Comparison of ENCODE assay signal across 19 cellular contexts in genomic region chr13:99805361-99805760, GRCh38.
"Had no signal": no experiment of that assay in that cellular context is flagged by ENCODE, and none has a peak within 500 bp of the region (broad histone marks: within the 10 kb centered on the region; RNA-seq: fewer than 3 reads in every experiment).

No MANE protein-coding gene starts in this region.

- H3K4me3 Mint-ChIP-seq: activated CD4-positive, alpha-beta memory T cell treated with anti-CD3 and anti-CD28 coated beads, Interleukin-2, amount 10 ng/mL, durations not matched to agents 7 days and 5 days; activated naive CD8-positive, alpha-beta T cell; activated T-cell treated with anti-CD3 and anti-CD28 coated beads, Interleukin-2, amount 50 U/mL, for 72 hours; T-helper 1 cell treated with Interleukin-12 subunit alpha and Interleukin-12 subunit beta and Interleukin-4 antibody, amounts not matched to agents 30 μg/mL and 1 μg/mL, for 36 hours had no signal

- FAIRE-seq: colon had no signal

- H3K4me1 Mint-ChIP-seq: activated CD4-positive, alpha-beta memory T cell treated with anti-CD3 and anti-CD28 coated beads, Interleukin-2, amount 10 ng/mL, durations not matched to agents 7 days and 5 days had no signal

- DNase-seq: activated CD4-positive, alpha-beta memory T cell treated with anti-CD3 and anti-CD28 coated beads, Interleukin-2, amount 10 ng/mL, durations not matched to agents 7 days and 5 days; activated CD4-positive, alpha-beta T cell treated with anti-CD3 and anti-CD28 coated beads for 4 hours; activated gamma-delta T cell; activated T-cell treated with anti-CD3 and anti-CD28 coated beads, Interleukin-2, amount 50 U/mL, for 72 hours; amygdala; body of pancreas; caudate nucleus; esophagus squamous epithelium; hypothalamus; left colon; midbrain; pancreas; sigmoid colon; stimulated activated CD4-positive, alpha-beta T cell treated with anti-CD3 and anti-CD28 coated beads, Interleukin-1b, Interleukin-23, amount 100 ng/mL, for 48 hours had no signal

- H3K27me3 Mint-ChIP-seq: activated CD4-positive, alpha-beta memory T cell treated with anti-CD3 and anti-CD28 coated beads, Interleukin-2, amount 10 ng/mL, durations not matched to agents 7 days and 5 days; activated naive CD8-positive, alpha-beta T cell had no signal

- H3K27ac ChIP-seq: body of pancreas, esophagus squamous epithelium, pancreas, sigmoid colon, thoracic aorta had no signal

- H3K36me3 ChIP-seq: esophagus squamous epithelium, pancreas, sigmoid colon, thoracic aorta had no signal

- H3K9me3 ChIP-seq: body of pancreas, esophagus squamous epithelium, pancreas, sigmoid colon, thoracic aorta had no signal

- H3K27ac Mint-ChIP-seq: activated CD4-positive, alpha-beta memory T cell treated with anti-CD3 and anti-CD28 coated beads, Interleukin-2, amount 10 ng/mL, durations not matched to agents 7 days and 5 days; activated naive CD8-positive, alpha-beta T cell; activated T-cell treated with anti-CD3 and anti-CD28 coated beads, Interleukin-2, amount 50 U/mL, for 72 hours; T-helper 1 cell treated with Interleukin-12 subunit alpha and Interleukin-12 subunit beta and Interleukin-4 antibody, amounts not matched to agents 30 μg/mL and 1 μg/mL, for 36 hours had no signal

- H3K4me1 ChIP-seq: body of pancreas, esophagus squamous epithelium, pancreas, sigmoid colon had no signal

- H3K27me3 ChIP-seq: body of pancreas, esophagus squamous epithelium, pancreas, sigmoid colon had no signal

- H3K9me3 Mint-ChIP-seq: activated CD4-positive, alpha-beta memory T cell treated with anti-CD3 and anti-CD28 coated beads, Interleukin-2, amount 10 ng/mL, durations not matched to agents 7 days and 5 days; activated T-cell treated with anti-CD3 and anti-CD28 coated beads, Interleukin-2, amount 50 U/mL, for 72 hours; T-helper 1 cell treated with Interleukin-12 subunit alpha and Interleukin-12 subunit beta and Interleukin-4 antibody, amounts not matched to agents 30 μg/mL and 1 μg/mL, for 36 hours had no signal

- H3K4me3 ChIP-seq: body of pancreas, esophagus squamous epithelium, lung, pancreas, sigmoid colon, thoracic aorta had no signal

- ATAC-seq: activated T-cell treated with anti-CD3 and anti-CD28 coated beads, Interleukin-2, amount 50 U/mL, for 72 hours; body of pancreas; left colon; pancreas had no signal
